ENCODE assay signal across 25 cellular contexts in genomic region chr11:18027475-18027874, GRCh38. TPM values are rescaled to one million over a fixed set of nuclear protein-coding genes. Genes with fewer than 3 reads are reported as not detected.
"Had no signal": no experiment of that assay in that cellular context is flagged by ENCODE, and none has a peak within 500 bp of the region (broad histone marks: within the 10 kb centered on the region; RNA-seq: fewer than 3 reads in every experiment).

No MANE protein-coding gene starts in this region.

- H3K4me1 ChIP-seq: left ventricle myocardium inferior, right atrium auricular region, right lobe of liver, tibial nerve, uterus had no signal

- H3K27ac ChIP-seq: left ventricle myocardium inferior, right atrium auricular region, right lobe of liver, tibial nerve, uterus had no signal

- H3K4me3 ChIP-seq: left ventricle myocardium inferior, lung, ovary, right atrium auricular region, right lobe of liver, smooth muscle cell, tibial nerve, uterus had no signal

- H3K4me3 Mint-ChIP-seq: mesothelial cell of epicardium; naive B cell; natural killer cell; stimulated activated memory B cell treated with anti-CD40 and anti-IgM and Interleukin-4, amounts not matched to agents 10 μg/mL and 1 μg/mL and 100 μg/mL, for 72 hours; stimulated activated naive CD8-positive, alpha-beta T cell treated with anti-CD3 and anti-CD28 coated beads, Interleukin-15, amount 100 ng/mL, for 72 hours; type B pancreatic cell had no signal

- H3K4me1 Mint-ChIP-seq: mesothelial cell of epicardium; naive B cell; natural killer cell; stimulated activated memory B cell treated with anti-CD40 and anti-IgM and Interleukin-4, amounts not matched to agents 10 μg/mL and 1 μg/mL and 100 μg/mL, for 72 hours; stimulated activated naive CD8-positive, alpha-beta T cell treated with anti-CD3 and anti-CD28 coated beads, Interleukin-15, amount 100 ng/mL, for 72 hours had no signal

- H3K4me2 ChIP-seq: smooth muscle cell had no signal

- H3K27ac Mint-ChIP-seq: mesothelial cell of epicardium; naive B cell; natural killer cell; progenitor cell of endocrine pancreas; stimulated activated memory B cell treated with anti-CD40 and anti-IgM and Interleukin-4, amounts not matched to agents 10 μg/mL and 1 μg/mL and 100 μg/mL, for 72 hours; stimulated activated naive CD8-positive, alpha-beta T cell treated with anti-CD3 and anti-CD28 coated beads, Interleukin-15, amount 100 ng/mL, for 72 hours; type B pancreatic cell had no signal

- H3K36me3 ChIP-seq: left ventricle myocardium inferior, ovary, right atrium auricular region, right lobe of liver, tibial nerve, uterus had no signal

- H3K36me3 Mint-ChIP-seq: mesothelial cell of epicardium; naive B cell; natural killer cell; stimulated activated memory B cell treated with anti-CD40 and anti-IgM and Interleukin-4, amounts not matched to agents 10 μg/mL and 1 μg/mL and 100 μg/mL, for 72 hours; type B pancreatic cell had no signal

- ATAC-seq: left colon; natural killer cell; right lobe of liver; stimulated activated memory B cell treated with anti-CD40 and anti-IgM and Interleukin-4, amounts not matched to agents 10 μg/mL and 1 μg/mL and 100 μg/mL, for 72 hours; stimulated activated naive CD8-positive, alpha-beta T cell treated with anti-CD3 and anti-CD28 coated beads, Interleukin-15, amount 100 ng/mL, for 72 hours had no signal

- DNase-seq: hippocampal formation; kidney; left colon; left ventricle myocardium inferior; mesendoderm; naive B cell; natural killer cell; ovary; right lobe of liver; stimulated activated CD4-positive, alpha-beta T cell treated with anti-CD3 and anti-CD28 coated beads, Interleukin-1b, Interleukin-23, amount 100 ng/mL, for 48 hours; stimulated activated CD4-positive, alpha-beta T cell treated with anti-CD3 and anti-CD28 coated beads, Interleukin-2, amount 100 ng/mL, for 48 hours; stimulated activated CD4-positive, alpha-beta T cell treated with anti-CD3 and anti-CD28 coated beads, Interleukin-4, amount 100 ng/mL, for 4 hours; stimulated activated CD8-positive, alpha-beta memory T cell treated with anti-CD3 and anti-CD28 coated beads, Interleukin-4, amount 100 ng/mL, for 48 hours; stimulated activated naive CD4-positive, alpha-beta T cell treated with Interleukin-2 at 50 U/mL for 16 hours; stimulated activated naive CD8-positive, alpha-beta T cell treated with anti-CD3 and anti-CD28 coated beads, Interleukin-15, amount 100 ng/mL, for 72 hours; substantia nigra; uterus had no signal

- H3K27me3 Mint-ChIP-seq: naive B cell; stimulated activated memory B cell treated with anti-CD40 and anti-IgM and Interleukin-4, amounts not matched to agents 10 μg/mL and 1 μg/mL and 100 μg/mL, for 72 hours; stimulated activated naive CD8-positive, alpha-beta T cell treated with anti-CD3 and anti-CD28 coated beads, Interleukin-15, amount 100 ng/mL, for 72 hours had no signal

- H3K27me3 ChIP-seq: ovary, right atrium auricular region, right lobe of liver, tibial nerve, uterus had no signal

- H3K9me3 ChIP-seq: left ventricle myocardium inferior, ovary, right atrium auricular region, right lobe of liver, tibial nerve, uterus had no signal

- H3K9me3 Mint-ChIP-seq: mesothelial cell of epicardium; naive B cell; natural killer cell; stimulated activated memory B cell treated with anti-CD40 and anti-IgM and Interleukin-4, amounts not matched to agents 10 μg/mL and 1 μg/mL and 100 μg/mL, for 72 hours; stimulated activated naive CD8-positive, alpha-beta T cell treated with anti-CD3 and anti-CD28 coated beads, Interleukin-15, amount 100 ng/mL, for 72 hours; type B pancreatic cell had no signal

RNA-seq across cellular contexts. Expression of gene TPH1, which starts 18.6 kb away (rescaled TPM):
- total RNA-seq: left ventricle myocardium inferior had no signal
